In genomic region chr3:125163739-125164601, GRCh38 we compare ENCODE assay signal across 8 cellular contexts. TPM values are rescaled to one million over a fixed set of nuclear protein-coding genes. Genes with fewer than 3 reads are reported as not detected.
DNase-seq lines count a peak whose midpoint lies in the region; ATAC-seq, FAIRE-seq and TF ChIP-seq lines count a peak whose summit lies in the region.

No MANE protein-coding gene starts in this region.

- intact Hi-C loops in endothelial cell of umbilical vein (cut with micrococcal nuclease) = no loop called here
- intact Hi-C loops in posterior vena cava (cut with DNase I) = loop anchor here (10.0 kb wide), 3 partner anchors 109 to 229 kb away; partner anchors contain the start of genes HEG1 (in 1 of the 2) and MUC13 (in 1 of the 2)

- no peak overlapping the region for H3K9ac ChIP-seq in endothelial cell of umbilical vein (replicated peaks; ENCODE audit: extremely low read depth, insufficient read depth, low read length)

- no peak overlapping the region for H3K27ac ChIP-seq in endothelial cell of umbilical vein (ENCODE audit: insufficient read depth, low read depth, low read length)

- no peak overlapping the region for H3K4me2 ChIP-seq in endothelial cell of umbilical vein (ENCODE audit: insufficient read depth, low read length)

- H3K36me3 ChIP-seq in endothelial cell of umbilical vein (ENCODE audit: control insufficient read depth in 2 of 2, extremely low read depth in 1 of 2, insufficient read depth in 2 of 2, low read length in 2 of 2) = no peaks in the 10 kb centered on the region

- H3K9me1 ChIP-seq in endothelial cell of umbilical vein (replicated peaks; ENCODE audit: control insufficient read depth, extremely low read depth, insufficient read depth, low read length) = no peaks in the 10 kb centered on the region

- CTCF ChIA-PET in endothelial cell of umbilical vein (lab: Charles Lee) = interaction anchor here (0.6 to 4.0 kb wide), 14 partner anchors 14 to 419 kb away, joined by 3 to 47 read pairs (median 6); no protein-coding TSS in a partner anchor

- peak; percentile 10 to 47 for TF ChIP-seq CTCF in endothelial cell of umbilical vein (IDR thresholded peaks at IDR 0.05; ENCODE audit: extremely low read depth in 1 of 2, insufficient read depth in 1 of 2, low read depth in 1 of 2, low read length in 2 of 2)

- no TSS peak for BruUV-seq in endothelial cell of umbilical vein (replicated peaks; lab: Mats Ljungman, UMichigan)

- H3K4me1 ChIP-seq in endothelial cell of umbilical vein (ENCODE audit: control insufficient read depth, extremely low read depth, insufficient read depth, low read length) = no peaks in the 10 kb centered on the region

- POLR2A ChIA-PET in endothelial cell of umbilical vein (lab: Charles Lee) = no interaction called here

- H3K4me3 ChIP-seq in endothelial cell of umbilical vein (replicated peaks in 1 of 3; ENCODE audit: insufficient read depth in 1 of 3, low read depth in 1 of 3, low read length in 3 of 3) = no peak overlapping the region

- peaks cover 0 to 2% of the 10 kb centered on the region in 2 experiments for H3K27me3 ChIP-seq in endothelial cell of umbilical vein (ENCODE audit: control insufficient read depth in 2 of 2, insufficient read depth in 2 of 2, low read length in 2 of 2)

- dilution Hi-C loops in endothelial cell of umbilical vein (cut with MboI; ENCODE audit: extremely low pct_ligation_motif_present, low sequenced_read_pairs) = no loop called here

- DNase-seq in M059J (ENCODE audit: low read depth) = peak; percentile 64
- peak; percentile 29 for DNase-seq in endothelial cell of umbilical vein (ENCODE audit: low read depth, low spot score)
- peak; percentile 82 for DNase-seq in posterior vena cava (ENCODE audit: low spot score)
- no peak for DNase-seq in RKO (ENCODE audit: low spot score)
- no peak for DNase-seq in stimulated activated CD4-positive, alpha-beta T cell treated with anti-CD3 and anti-CD28 coated beads, Interleukin-2, amount 100 ng/mL, for 48 hours

- ATAC-seq in GM18498 (IDR thresholded peaks at IDR 0.05; ENCODE audit: unreplicated experiment) (peak; percentile 62), HG02840 (IDR thresholded peaks at IDR 0.05; ENCODE audit: low FRiP score, unreplicated experiment) (no peak), GM21717 (IDR thresholded peaks at IDR 0.05; ENCODE audit: unreplicated experiment) (no peak)

- H2AFZ ChIP-seq in endothelial cell of umbilical vein (ENCODE audit: low read depth, low read length) = no peak overlapping the region

- no peak for FAIRE-seq in endothelial cell of umbilical vein (lab: Jason Lieb, UNC)

- no peaks in the 10 kb centered on the region for H4K20me1 ChIP-seq in endothelial cell of umbilical vein (replicated peaks; ENCODE audit: control insufficient read depth, extremely low read depth, insufficient read depth, low read length)

- no peaks in the 10 kb centered on the region for H3K9me3 ChIP-seq in endothelial cell of umbilical vein (replicated peaks; ENCODE audit: control insufficient read depth, insufficient read depth, low read length)

- no peak for TF ChIP-seq POLR2A in endothelial cell of umbilical vein (IDR thresholded peaks at IDR 0.05; ENCODE audit: low read depth, low read length)

- no peaks in the 10 kb centered on the region for H3K79me2 ChIP-seq in endothelial cell of umbilical vein (ENCODE audit: control insufficient read depth, insufficient read depth, low read length)

TF ChIP-seq in endothelial cell of umbilical vein, 7 proteins besides CTCF, POLR2A, EP300 and RAD21:
- no peak for TF ChIP-seq EZH2 (IDR thresholded peaks at IDR 0.05; ENCODE audit: borderline replicate concordance, low read depth, low read length, severe bottlenecking)
- TF ChIP-seq GATA2 (IDR thresholded peaks at IDR 0.05; ENCODE audit: insufficient read depth, insufficient read length, low read depth, low read length) = no peak
- TF ChIP-seq POLR2AphosphoS5 (IDR thresholded peaks at IDR 0.05; ENCODE audit: insufficient read depth, low read depth, low read length) = no peak
- TF ChIP-seq MAX (IDR thresholded peaks at IDR 0.05; ENCODE audit: insufficient read depth, insufficient read length) = no peak
- no peak for TF ChIP-seq MYC (IDR thresholded peaks at IDR 0.05; ENCODE audit: low read depth, low read length)
- no peak for TF ChIP-seq FOS (IDR thresholded peaks at IDR 0.05; ENCODE audit: borderline replicate concordance, insufficient read depth, low read length)
- no peak for TF ChIP-seq JUN (IDR thresholded peaks at IDR 0.05; ENCODE audit: borderline replicate concordance, insufficient read depth, insufficient read length, low read depth)

RNA-seq across cellular contexts. Expression of gene SLC12A8, which starts 48.6 kb away (rescaled TPM):
- 44.5 and 57.6 TPM in 2 replicates for total RNA-seq in M059J (2014; rRNA removed; shearing (Covaris generic))
- 0.86 and 0.97 TPM in 2 replicates for total RNA-seq in endothelial cell of umbilical vein
- 0.62 and 0.90 TPM in 2 replicates for polyA plus RNA-seq in endothelial cell of umbilical vein
- 0.21 and 0.27 TPM in 2 replicates for polyA plus RNA-seq in endothelial cell of umbilical vein (2011; cell fraction: cytosol; rRNA removed)
- polyA plus RNA-seq in endothelial cell of umbilical vein (2011; cell fraction: nucleus; rRNA removed) = 0.95 and 1.2 TPM in 2 replicates
- polyA plus RNA-seq in endothelial cell of umbilical vein (2012) = 0.17 TPM in 1 of 2 replicates, not detected in the other
- 1.4 and 1.8 TPM in 2 replicates for polyA minus RNA-seq in endothelial cell of umbilical vein
- 2.8 TPM for polyA minus RNA-seq in endothelial cell of umbilical vein (2011; cell fraction: cytosol; rRNA and poly(A)+ RNA removed)
- polyA minus RNA-seq in endothelial cell of umbilical vein (2011; cell fraction: nucleus; rRNA and poly(A)+ RNA removed) = 1.0 and 1.7 TPM in 2 replicates
- total RNA-seq in posterior vena cava = under 1 TPM; 0.67 to 0.69 TPM

Comparison
In these comparisons a context has a peak if more than half of its experiments do, and no peak if none do; other contexts are left out.
1. DNase-seq: peak in M059J (single experiment), endothelial cell of umbilical vein (single experiment) and posterior vena cava (single experiment); none in RKO (single experiment) and stimulated activated CD4-positive, alpha-beta T cell treated with anti-CD3 and anti-CD28 coated beads, Interleukin-2, amount 100 ng/mL, for 48 hours (0 of 2).
2. RNA of gene SLC12A8, which starts 48.6 kb away (total RNA-seq): 44.5 to 57.6 TPM in M059J; 0.86 to 0.97 TPM in endothelial cell of umbilical vein and 0.67 to 0.69 TPM in posterior vena cava; every median in the first group is over 10 times any median in the second.